ENCODE assay signal across 1 cellular context in the genomic region with DNA sequence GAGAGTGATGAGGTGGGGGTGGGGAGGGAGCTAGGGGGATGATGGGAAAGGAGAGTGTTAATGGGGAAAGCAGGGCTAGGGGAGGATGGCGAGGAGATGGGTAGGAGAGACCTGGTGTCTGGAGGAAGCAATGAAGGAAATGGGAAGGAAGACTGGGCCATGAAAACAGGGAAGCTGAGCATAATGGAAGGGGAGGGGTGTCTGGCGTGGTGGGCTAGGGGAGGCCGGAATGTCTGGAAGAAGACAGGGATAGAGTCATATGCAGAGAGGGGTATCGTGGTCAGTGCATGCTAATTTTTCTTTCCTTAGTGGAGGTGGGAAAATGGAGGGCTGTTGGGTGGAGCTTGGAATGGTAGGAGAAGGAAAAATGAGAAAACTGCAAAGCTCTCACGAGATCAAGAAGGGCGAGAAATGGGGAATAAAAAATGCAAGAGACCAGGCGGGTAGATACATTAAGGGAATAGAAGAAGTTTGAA.
TF ChIP-seq lines count a peak whose summit lies in the region.

No MANE protein-coding gene starts in this region.

TF ChIP-seq in HEK293, 187 proteins besides CTCF, POLR2A, EP300 and RAD21 (continued from another document and continues in another):
- TF ChIP-seq, protein P1, sequence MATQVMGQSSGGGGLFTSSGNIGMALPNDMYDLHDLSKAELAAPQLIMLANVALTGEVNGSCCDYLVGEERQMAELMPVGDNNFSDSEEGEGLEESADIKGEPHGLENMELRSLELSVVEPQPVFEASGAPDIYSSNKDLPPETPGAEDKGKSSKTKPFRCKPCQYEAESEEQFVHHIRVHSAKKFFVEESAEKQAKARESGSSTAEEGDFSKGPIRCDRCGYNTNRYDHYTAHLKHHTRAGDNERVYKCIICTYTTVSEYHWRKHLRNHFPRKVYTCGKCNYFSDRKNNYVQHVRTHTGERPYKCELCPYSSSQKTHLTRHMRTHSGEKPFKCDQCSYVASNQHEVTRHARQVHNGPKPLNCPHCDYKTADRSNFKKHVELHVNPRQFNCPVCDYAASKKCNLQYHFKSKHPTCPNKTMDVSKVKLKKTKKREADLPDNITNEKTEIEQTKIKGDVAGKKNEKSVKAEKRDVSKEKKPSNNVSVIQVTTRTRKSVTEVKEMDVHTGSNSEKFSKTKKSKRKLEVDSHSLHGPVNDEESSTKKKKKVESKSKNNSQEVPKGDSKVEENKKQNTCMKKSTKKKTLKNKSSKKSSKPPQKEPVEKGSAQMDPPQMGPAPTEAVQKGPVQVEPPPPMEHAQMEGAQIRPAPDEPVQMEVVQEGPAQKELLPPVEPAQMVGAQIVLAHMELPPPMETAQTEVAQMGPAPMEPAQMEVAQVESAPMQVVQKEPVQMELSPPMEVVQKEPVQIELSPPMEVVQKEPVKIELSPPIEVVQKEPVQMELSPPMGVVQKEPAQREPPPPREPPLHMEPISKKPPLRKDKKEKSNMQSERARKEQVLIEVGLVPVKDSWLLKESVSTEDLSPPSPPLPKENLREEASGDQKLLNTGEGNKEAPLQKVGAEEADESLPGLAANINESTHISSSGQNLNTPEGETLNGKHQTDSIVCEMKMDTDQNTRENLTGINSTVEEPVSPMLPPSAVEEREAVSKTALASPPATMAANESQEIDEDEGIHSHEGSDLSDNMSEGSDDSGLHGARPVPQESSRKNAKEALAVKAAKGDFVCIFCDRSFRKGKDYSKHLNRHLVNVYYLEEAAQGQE (tag by site-specific recombination; IDR thresholded peaks at IDR 0.05): peak; percentile 26; the same call in 1 of the 2 replicates
- TF ChIP-seq ZSCAN30 (tag by site-specific recombination; IDR thresholded peaks at IDR 0.05): no peak
- no peak for TF ChIP-seq SALL2 (tag by site-specific recombination; IDR thresholded peaks at IDR 0.05; ENCODE audit: borderline replicate concordance)
- TF ChIP-seq ZNF266 (tag by site-specific recombination; IDR thresholded peaks at IDR 0.05; ENCODE audit: low read depth): no peak
- no peak for TF ChIP-seq KLF9 (tag by site-specific recombination; IDR thresholded peaks at IDR 0.05; ENCODE audit: low read depth)
- TF ChIP-seq GLI4 (tag by site-specific recombination; IDR thresholded peaks at IDR 0.05): 0 out of 2 replicates have a peak, but pooled peaks have one; percentile 49
- no peak for TF ChIP-seq ZNF791 (tag by site-specific recombination; IDR thresholded peaks at IDR 0.05)
- TF ChIP-seq ZFP37 (tag by site-specific recombination; IDR thresholded peaks at IDR 0.05): no peak
- TF ChIP-seq EGR2 (tag by site-specific recombination; IDR thresholded peaks at IDR 0.05; ENCODE audit: low read depth): no peak
- TF ChIP-seq PRDM1 (tag by site-specific recombination; IDR thresholded peaks at IDR 0.05): no peak
- TF ChIP-seq, protein P2, sequence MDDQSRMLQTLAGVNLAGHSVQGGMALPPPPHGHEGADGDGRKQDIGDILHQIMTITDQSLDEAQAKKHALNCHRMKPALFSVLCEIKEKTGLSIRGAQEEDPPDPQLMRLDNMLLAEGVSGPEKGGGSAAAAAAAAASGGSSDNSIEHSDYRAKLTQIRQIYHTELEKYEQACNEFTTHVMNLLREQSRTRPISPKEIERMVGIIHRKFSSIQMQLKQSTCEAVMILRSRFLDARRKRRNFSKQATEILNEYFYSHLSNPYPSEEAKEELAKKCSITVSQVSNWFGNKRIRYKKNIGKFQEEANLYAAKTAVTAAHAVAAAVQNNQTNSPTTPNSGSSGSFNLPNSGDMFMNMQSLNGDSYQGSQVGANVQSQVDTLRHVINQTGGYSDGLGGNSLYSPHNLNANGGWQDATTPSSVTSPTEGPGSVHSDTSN (CRISPR knock-in tag; IDR thresholded peaks at IDR 0.05): no peak
- no peak for TF ChIP-seq ZNF514 (tag by site-specific recombination; IDR thresholded peaks at IDR 0.05)
- no peak for TF ChIP-seq ZNF521 (tag by site-specific recombination; IDR thresholded peaks at IDR 0.05)
- TF ChIP-seq, protein P3, sequence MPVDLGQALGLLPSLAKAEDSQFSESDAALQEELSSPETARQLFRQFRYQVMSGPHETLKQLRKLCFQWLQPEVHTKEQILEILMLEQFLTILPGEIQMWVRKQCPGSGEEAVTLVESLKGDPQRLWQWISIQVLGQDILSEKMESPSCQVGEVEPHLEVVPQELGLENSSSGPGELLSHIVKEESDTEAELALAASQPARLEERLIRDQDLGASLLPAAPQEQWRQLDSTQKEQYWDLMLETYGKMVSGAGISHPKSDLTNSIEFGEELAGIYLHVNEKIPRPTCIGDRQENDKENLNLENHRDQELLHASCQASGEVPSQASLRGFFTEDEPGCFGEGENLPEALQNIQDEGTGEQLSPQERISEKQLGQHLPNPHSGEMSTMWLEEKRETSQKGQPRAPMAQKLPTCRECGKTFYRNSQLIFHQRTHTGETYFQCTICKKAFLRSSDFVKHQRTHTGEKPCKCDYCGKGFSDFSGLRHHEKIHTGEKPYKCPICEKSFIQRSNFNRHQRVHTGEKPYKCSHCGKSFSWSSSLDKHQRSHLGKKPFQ (tag by site-specific recombination; IDR thresholded peaks at IDR 0.05): no peak
- no peak for TF ChIP-seq ZNF354C (tag by site-specific recombination; IDR thresholded peaks at IDR 0.05; ENCODE audit: borderline replicate concordance, low read depth)
- no peak for TF ChIP-seq ZNF843 (tag by site-specific recombination; IDR thresholded peaks at IDR 0.05)
- peak; percentile 32; the same call in 1 of the 2 replicates for TF ChIP-seq KLF16 (tag by site-specific recombination; IDR thresholded peaks at IDR 0.05)
- no peak for TF ChIP-seq ZNF140 (tag by site-specific recombination; IDR thresholded peaks at IDR 0.05)
- peak; percentile 14 for TF ChIP-seq ZNF335 (tag by site-specific recombination; conservative IDR thresholded peaks at IDR 0.05)
- TF ChIP-seq, protein P4, sequence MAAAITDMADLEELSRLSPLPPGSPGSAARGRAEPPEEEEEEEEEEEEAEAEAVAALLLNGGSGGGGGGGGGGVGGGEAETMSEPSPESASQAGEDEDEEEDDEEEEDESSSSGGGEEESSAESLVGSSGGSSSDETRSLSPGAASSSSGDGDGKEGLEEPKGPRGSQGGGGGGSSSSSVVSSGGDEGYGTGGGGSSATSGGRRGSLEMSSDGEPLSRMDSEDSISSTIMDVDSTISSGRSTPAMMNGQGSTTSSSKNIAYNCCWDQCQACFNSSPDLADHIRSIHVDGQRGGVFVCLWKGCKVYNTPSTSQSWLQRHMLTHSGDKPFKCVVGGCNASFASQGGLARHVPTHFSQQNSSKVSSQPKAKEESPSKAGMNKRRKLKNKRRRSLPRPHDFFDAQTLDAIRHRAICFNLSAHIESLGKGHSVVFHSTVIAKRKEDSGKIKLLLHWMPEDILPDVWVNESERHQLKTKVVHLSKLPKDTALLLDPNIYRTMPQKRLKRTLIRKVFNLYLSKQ (tag by site-specific recombination; IDR thresholded peaks at IDR 0.05; ENCODE audit: borderline replicate concordance): 0 out of 2 replicates have a peak, but pooled peaks have one; percentile 24
- TF ChIP-seq OSR2 (tag by site-specific recombination; IDR thresholded peaks at IDR 0.05): no peak
- peak; percentile 78 for TF ChIP-seq YY2 (tag by site-specific recombination; IDR thresholded peaks at IDR 0.05)
- 0 out of 2 replicates have a peak, but pooled peaks have one; percentile 57 for TF ChIP-seq ZBTB7A (tag by site-specific recombination; IDR thresholded peaks at IDR 0.05; ENCODE audit: low read depth)
- TF ChIP-seq, protein P5, sequence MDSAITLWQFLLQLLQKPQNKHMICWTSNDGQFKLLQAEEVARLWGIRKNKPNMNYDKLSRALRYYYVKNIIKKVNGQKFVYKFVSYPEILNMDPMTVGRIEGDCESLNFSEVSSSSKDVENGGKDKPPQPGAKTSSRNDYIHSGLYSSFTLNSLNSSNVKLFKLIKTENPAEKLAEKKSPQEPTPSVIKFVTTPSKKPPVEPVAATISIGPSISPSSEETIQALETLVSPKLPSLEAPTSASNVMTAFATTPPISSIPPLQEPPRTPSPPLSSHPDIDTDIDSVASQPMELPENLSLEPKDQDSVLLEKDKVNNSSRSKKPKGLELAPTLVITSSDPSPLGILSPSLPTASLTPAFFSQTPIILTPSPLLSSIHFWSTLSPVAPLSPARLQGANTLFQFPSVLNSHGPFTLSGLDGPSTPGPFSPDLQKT (IDR thresholded peaks at IDR 0.05; ENCODE audit: borderline replicate concordance, low read depth, low read length): no peak
- TF ChIP-seq ZNF239 (tag by site-specific recombination; IDR thresholded peaks at IDR 0.05): peak; percentile 38; the same call in 1 of the 2 replicates
- TF ChIP-seq ZNF362 (tag by site-specific recombination; IDR thresholded peaks at IDR 0.05): no peak
- 0 out of 2 replicates have a peak, but pooled peaks have one; percentile 63 for TF ChIP-seq ZNF366 (tag by site-specific recombination; conservative IDR thresholded peaks at IDR 0.05)
- TF ChIP-seq TRIM28 (IDR thresholded peaks at IDR 0.05; ENCODE audit: borderline replicate concordance, low read length): no peak
- no peak for TF ChIP-seq ZNF19 (tag by site-specific recombination; IDR thresholded peaks at IDR 0.05; ENCODE audit: low read depth)
- TF ChIP-seq ZNF24 (tag by site-specific recombination; IDR thresholded peaks at IDR 0.05): no peak
- no peak for TF ChIP-seq ZNF324 (tag by site-specific recombination; IDR thresholded peaks at IDR 0.05)
- no peak for TF ChIP-seq ZNF423 (tag by site-specific recombination; IDR thresholded peaks at IDR 0.05)
- TF ChIP-seq MZF1 (tag by site-specific recombination; IDR thresholded peaks at IDR 0.05; ENCODE audit: borderline replicate concordance): no peak
- no peak for TF ChIP-seq MYNN (tag by site-specific recombination; IDR thresholded peaks at IDR 0.05; ENCODE audit: borderline replicate concordance)
- TF ChIP-seq ZNF133 (tag by site-specific recombination; IDR thresholded peaks at IDR 0.05): no peak
- TF ChIP-seq HIC1 (tag by site-specific recombination; IDR thresholded peaks at IDR 0.05): no peak
- TF ChIP-seq ZNF571 (tag by site-specific recombination; IDR thresholded peaks at IDR 0.05): no peak
- TF ChIP-seq, protein P6, sequence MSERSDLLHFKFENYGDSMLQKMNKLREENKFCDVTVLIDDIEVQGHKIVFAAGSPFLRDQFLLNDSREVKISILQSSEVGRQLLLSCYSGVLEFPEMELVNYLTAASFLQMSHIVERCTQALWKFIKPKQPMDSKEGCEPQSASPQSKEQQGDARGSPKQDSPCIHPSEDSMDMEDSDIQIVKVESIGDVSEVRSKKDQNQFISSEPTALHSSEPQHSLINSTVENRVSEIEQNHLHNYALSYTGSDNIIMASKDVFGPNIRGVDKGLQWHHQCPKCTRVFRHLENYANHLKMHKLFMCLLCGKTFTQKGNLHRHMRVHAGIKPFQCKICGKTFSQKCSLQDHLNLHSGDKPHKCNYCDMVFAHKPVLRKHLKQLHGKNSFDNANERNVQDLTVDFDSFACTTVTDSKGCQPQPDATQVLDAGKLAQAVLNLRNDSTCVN (tag by site-specific recombination; optimal IDR thresholded peaks at IDR 0.05): no peak
- no peak for TF ChIP-seq SETDB1 (IDR thresholded peaks at IDR 0.05; ENCODE audit: insufficient read length, low read length)
- TF ChIP-seq ZNF629 (tag by site-specific recombination; IDR thresholded peaks at IDR 0.05): no peak
- TF ChIP-seq HOXA7 (CRISPR knock-in tag; IDR thresholded peaks at IDR 0.05; ENCODE audit: borderline replicate concordance): no peak
- no peak for TF ChIP-seq ZNF394 (tag by site-specific recombination; IDR thresholded peaks at IDR 0.05; ENCODE audit: borderline replicate concordance)
- TF ChIP-seq, protein P7, sequence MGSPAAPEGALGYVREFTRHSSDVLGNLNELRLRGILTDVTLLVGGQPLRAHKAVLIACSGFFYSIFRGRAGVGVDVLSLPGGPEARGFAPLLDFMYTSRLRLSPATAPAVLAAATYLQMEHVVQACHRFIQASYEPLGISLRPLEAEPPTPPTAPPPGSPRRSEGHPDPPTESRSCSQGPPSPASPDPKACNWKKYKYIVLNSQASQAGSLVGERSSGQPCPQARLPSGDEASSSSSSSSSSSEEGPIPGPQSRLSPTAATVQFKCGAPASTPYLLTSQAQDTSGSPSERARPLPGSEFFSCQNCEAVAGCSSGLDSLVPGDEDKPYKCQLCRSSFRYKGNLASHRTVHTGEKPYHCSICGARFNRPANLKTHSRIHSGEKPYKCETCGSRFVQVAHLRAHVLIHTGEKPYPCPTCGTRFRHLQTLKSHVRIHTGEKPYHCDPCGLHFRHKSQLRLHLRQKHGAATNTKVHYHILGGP (tag by site-specific recombination; IDR thresholded peaks at IDR 0.05): no peak
- TF ChIP-seq ZBTB48 (tag by site-specific recombination; IDR thresholded peaks at IDR 0.05): peak; percentile 79
- no peak for TF ChIP-seq ZNF169 (tag by site-specific recombination; IDR thresholded peaks at IDR 0.05)
- TF ChIP-seq ZNF747 (tag by site-specific recombination; IDR thresholded peaks at IDR 0.05): no peak
- no peak for TF ChIP-seq ZNF670 (tag by site-specific recombination; IDR thresholded peaks at IDR 0.05; ENCODE audit: low read depth)
- no peak for TF ChIP-seq BCL11A (tag by site-specific recombination; IDR thresholded peaks at IDR 0.05; ENCODE audit: low read depth)
- TF ChIP-seq ZNF654 (tag by site-specific recombination; IDR thresholded peaks at IDR 0.05; ENCODE audit: low read depth): no peak
- TF ChIP-seq ZNF623 (tag by site-specific recombination; IDR thresholded peaks at IDR 0.05): no peak
